In the genomic region with DNA sequence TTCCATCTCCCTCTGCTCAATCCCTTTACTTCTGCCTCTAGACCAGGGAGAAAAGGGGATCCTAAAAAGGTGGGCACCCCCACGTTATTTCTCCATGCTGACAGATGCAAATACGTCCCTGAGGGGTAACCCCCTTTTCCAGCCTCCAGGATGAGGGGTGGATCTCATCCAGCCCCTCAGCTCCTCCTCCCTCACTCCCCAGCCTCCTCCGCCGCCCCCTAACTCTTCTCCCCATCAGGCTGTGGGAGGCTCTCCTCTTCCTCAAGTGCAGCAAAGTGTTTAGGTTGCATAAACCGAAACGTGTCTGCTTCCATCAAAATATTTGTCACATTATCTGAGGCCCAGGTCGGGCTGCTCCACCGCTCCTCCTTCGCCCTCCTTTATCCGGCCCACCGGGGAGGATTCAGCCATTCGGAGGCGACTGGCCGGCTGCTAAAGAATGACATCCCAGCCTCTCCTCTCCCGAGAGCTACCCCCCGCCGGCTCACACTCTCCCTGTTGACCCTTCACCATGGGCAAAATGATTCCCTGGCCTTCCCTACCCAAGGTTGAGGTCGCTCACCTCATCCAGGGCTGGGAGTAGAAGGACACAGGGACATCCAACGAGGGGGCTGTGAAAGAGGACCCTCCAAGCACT, we compare ENCODE assay signal across 12 cellular contexts. TPM values are rescaled to one million over a fixed set of nuclear protein-coding genes. Genes with fewer than 3 reads are reported as not detected.
A peak's percentile ranks its signal among the peaks of the same experiment; 100 is the strongest.
DNase-seq lines count a peak whose midpoint lies in the region; ATAC-seq, FAIRE-seq and TF ChIP-seq lines count a peak whose summit lies in the region.
"Had no signal": no experiment of that assay in that cellular context is flagged by ENCODE, and none has a peak within 500 bp of the region (broad histone marks: within the 10 kb centered on the region; RNA-seq: fewer than 3 reads in every experiment).

No MANE protein-coding gene starts in this region.

- H3K36me3 ChIP-seq in SK-N-MC (ENCODE audit: insufficient read depth, low read length) (no peaks in the 10 kb centered on the region), hepatocyte (replicated peaks; ENCODE audit: insufficient read depth, low read depth) (no peaks in the 10 kb centered on the region)
- H3K36me3 ChIP-seq: SJSA1, tibial nerve had no signal

- peak overlapping the region; percentile 79 for H3K4me3 ChIP-seq in SK-N-MC
- H3K4me3 ChIP-seq in hepatocyte: no peak overlapping the region
- H3K4me3 ChIP-seq: lung had no signal

- no peaks in the 10 kb centered on the region for H4K20me1 ChIP-seq in hepatocyte (ENCODE audit: insufficient read depth, poor library complexity, severe bottlenecking)

- peak overlapping the region; percentile 91 for H3K4me3 Mint-ChIP-seq in activated CD4-positive, alpha-beta T cell treated with anti-CD3 and anti-CD28 coated beads, Interleukin-2, amount 10 ng/mL, durations not matched to agents 24 days and 14 days
- peak overlapping the region; percentile 8 for H3K4me3 Mint-ChIP-seq in stimulated activated memory B cell treated with anti-CD40 and anti-IgM and Interleukin-4, amounts not matched to agents 10 μg/mL and 1 μg/mL and 100 μg/mL, for 72 hours

- peaks cover 8% of the 10 kb centered on the region for H3K4me1 ChIP-seq in hepatocyte (ENCODE audit: insufficient read depth)

- no peaks in the 10 kb centered on the region for H3K79me2 ChIP-seq in hepatocyte

- FAIRE-seq in GM12892 (lab: Jason Lieb, UNC): no peak
- no peak for FAIRE-seq in D721Med (lab: Jason Lieb, UNC)

- 30% methylated on average over 19 of the region's 19 CpGs for WGBS in hepatocyte (ENCODE audit: low lambda C conversion rate, missing lambda C conversion rate)

- no peak overlapping the region for H3K9ac ChIP-seq in SK-N-MC (ENCODE audit: insufficient read length)

- H3K4me2 ChIP-seq in hepatocyte: peak overlapping the region; percentile 95

- intact Hi-C loops in activated CD4-positive, alpha-beta T cell treated with anti-CD3 and anti-CD28 coated beads, Interleukin-2, amount 10 ng/mL, durations not matched to agents 24 days and 14 days (cut with micrococcal nuclease): no loop called here

- no peak overlapping the region for H3K27ac Mint-ChIP-seq in activated CD4-positive, alpha-beta T cell treated with anti-CD3 and anti-CD28 coated beads, Interleukin-2, amount 10 ng/mL, durations not matched to agents 24 days and 14 days
- H3K27ac Mint-ChIP-seq in stimulated activated memory B cell treated with anti-CD40 and anti-IgM and Interleukin-4, amounts not matched to agents 10 μg/mL and 1 μg/mL and 100 μg/mL, for 72 hours: no peak overlapping the region

- no peaks in the 10 kb centered on the region for H3K9me3 ChIP-seq in SK-N-MC (ENCODE audit: low read depth, low read length)
- no peaks in the 10 kb centered on the region for H3K9me3 ChIP-seq in hepatocyte (ENCODE audit: low read depth)
- H3K9me3 ChIP-seq: tibial nerve had no signal

- no peaks in the 10 kb centered on the region for H3K9me2 ChIP-seq in hepatocyte (replicated peaks; ENCODE audit: insufficient read depth)

- peaks cover 79% of the 10 kb centered on the region for H3K27me3 ChIP-seq in hepatocyte

- peak overlapping the region; percentile 74 for H2AFZ ChIP-seq in hepatocyte

- DNase-seq in activated CD4-positive, alpha-beta T cell treated with anti-CD3 and anti-CD28 coated beads, Interleukin-2, amount 10 ng/mL, durations not matched to agents 24 days and 14 days: no peak
- DNase-seq in activated CD4-positive, alpha-beta T cell treated with anti-CD3 and anti-CD28 coated beads, Interleukin-2, amount 50 U/mL, for 48 hours: no peak
- DNase-seq in SK-N-MC (ENCODE audit: low read depth, low spot score) (no peak), hepatocyte (ENCODE audit: low spot score) (no peak), DMS79 (lab: John Stamatoyannopoulos, UW) (no peak), GM12892 (ENCODE audit: insufficient read length) (no peak), D721Med (ENCODE audit: insufficient read length, low spot score) (no peak)

- H3K36me3 Mint-ChIP-seq in activated CD4-positive, alpha-beta T cell treated with anti-CD3 and anti-CD28 coated beads, Interleukin-2, amount 10 ng/mL, durations not matched to agents 24 days and 14 days (ENCODE audit: low read depth): no peaks in the 10 kb centered on the region
- no peaks in the 10 kb centered on the region for H3K36me3 Mint-ChIP-seq in stimulated activated memory B cell treated with anti-CD40 and anti-IgM and Interleukin-4, amounts not matched to agents 10 μg/mL and 1 μg/mL and 100 μg/mL, for 72 hours

- H3K27ac ChIP-seq in SK-N-MC (no peak overlapping the region), hepatocyte (peak overlapping the region; percentile 31)
- H3K27ac ChIP-seq: epithelial cell of prostate, SJSA1 had no signal

- TF ChIP-seq CTCF in hepatocyte (IDR thresholded peaks at IDR 0.05; ENCODE audit: poor library complexity): no peak
- TF ChIP-seq CTCF in D721Med (IDR thresholded peaks at IDR 0.05; ENCODE audit: insufficient read depth, missing control alignments): no peak

- peaks cover 66% of the 10 kb centered on the region for H3K27me3 Mint-ChIP-seq in activated CD4-positive, alpha-beta T cell treated with anti-CD3 and anti-CD28 coated beads, Interleukin-2, amount 10 ng/mL, durations not matched to agents 24 days and 14 days
- peaks cover 72% of the 10 kb centered on the region for H3K27me3 Mint-ChIP-seq in stimulated activated memory B cell treated with anti-CD40 and anti-IgM and Interleukin-4, amounts not matched to agents 10 μg/mL and 1 μg/mL and 100 μg/mL, for 72 hours

- peaks cover 32% of the 10 kb centered on the region for H3K4me1 Mint-ChIP-seq in activated CD4-positive, alpha-beta T cell treated with anti-CD3 and anti-CD28 coated beads, Interleukin-2, amount 10 ng/mL, durations not matched to agents 24 days and 14 days
- H3K4me1 Mint-ChIP-seq in stimulated activated memory B cell treated with anti-CD40 and anti-IgM and Interleukin-4, amounts not matched to agents 10 μg/mL and 1 μg/mL and 100 μg/mL, for 72 hours: peaks cover 43% of the 10 kb centered on the region

- H3K9me3 Mint-ChIP-seq in activated CD4-positive, alpha-beta T cell treated with anti-CD3 and anti-CD28 coated beads, Interleukin-2, amount 10 ng/mL, durations not matched to agents 24 days and 14 days: no peaks in the 10 kb centered on the region
- H3K9me3 Mint-ChIP-seq in stimulated activated memory B cell treated with anti-CD40 and anti-IgM and Interleukin-4, amounts not matched to agents 10 μg/mL and 1 μg/mL and 100 μg/mL, for 72 hours: no peaks in the 10 kb centered on the region

- TF ChIP-seq POLR2A in GM12892 (IDR thresholded peaks at IDR 0.05; ENCODE audit: low read depth, low read length): no peak

- ATAC-seq in stimulated activated memory B cell treated with anti-CD40 and anti-IgM and Interleukin-4, amounts not matched to agents 10 μg/mL and 1 μg/mL and 100 μg/mL, for 72 hours: no peak

RNA-seq across cellular contexts. Expression of a gene that starts 1.2 kb away (rescaled TPM):
- total RNA-seq in activated CD4-positive, alpha-beta T cell treated with anti-CD3 and anti-CD28 coated beads, Interleukin-2, amount 10 ng/mL, durations not matched to agents 24 days and 14 days: 0.21 and 0.42 TPM in 2 replicates
- 12.8 and 15.1 TPM in 2 replicates for total RNA-seq in hepatocyte
- 54.9 and 68.3 TPM in 2 replicates for polyA plus RNA-seq in hepatocyte
- polyA plus RNA-seq in GM12892 (2012; ENCODE audit: missing spikeins): not detected

RNA-seq across cellular contexts. Expression of a gene that starts 21.7 kb away (rescaled TPM):
- total RNA-seq in activated CD4-positive, alpha-beta T cell treated with anti-CD3 and anti-CD28 coated beads, Interleukin-2, amount 10 ng/mL, durations not matched to agents 24 days and 14 days: 42.1 and 42.7 TPM in 2 replicates
- 1.8 and 2.1 TPM in 2 replicates for total RNA-seq in hepatocyte
- polyA plus RNA-seq in hepatocyte: 4.3 and 5.0 TPM in 2 replicates
- 9.7 TPM for polyA plus RNA-seq in GM12892 (2012; ENCODE audit: missing spikeins)

RNA-seq across cellular contexts. Expression of a gene that starts 54.0 kb away (rescaled TPM):
- not detected in 2 replicates for total RNA-seq in activated CD4-positive, alpha-beta T cell treated with anti-CD3 and anti-CD28 coated beads, Interleukin-2, amount 10 ng/mL, durations not matched to agents 24 days and 14 days
- total RNA-seq in hepatocyte: 0.10 and 1.6 TPM in 2 replicates
- polyA plus RNA-seq in hepatocyte: not detected in 2 replicates
- 0.19 TPM for polyA plus RNA-seq in GM12892 (2012; ENCODE audit: missing spikeins)
- total RNA-seq: SJSA1 had no signal

Comparison
In these comparisons a context has a peak if more than half of its experiments do, and no peak if none do; other contexts are left out.
1. RNA of a gene that starts 21.7 kb away (total RNA-seq): 42.1 to 42.7 TPM in activated CD4-positive, alpha-beta T cell treated with anti-CD3 and anti-CD28 coated beads, Interleukin-2, amount 10 ng/mL, durations not matched to agents 24 days and 14 days; 1.8 to 2.1 TPM in hepatocyte; every median in the first group is over 10 times any median in the second.